15 cellular contexts compared by ENCODE assay signal in genomic region chr16:87974190-87974589, GRCh38. TPM values are rescaled to one million over a fixed set of nuclear protein-coding genes. Genes with fewer than 3 reads are reported as not detected.
"Had no signal": no experiment of that assay in that cellular context is flagged by ENCODE, and none has a peak within 500 bp of the region (broad histone marks: within the 10 kb centered on the region; RNA-seq: fewer than 3 reads in every experiment).

No MANE protein-coding gene starts in this region.

- H3K27ac Mint-ChIP-seq: activated T-helper 2 cell treated with anti-CD3 and anti-CD28 coated beads, Interferon-gamma antibody, Interleukin-2, Interleukin-4, amounts not matched to agents 10 μg/mL and 5 μg/mL and 100 μg/mL, durations not matched to agents 14 hours and 24 hours and 36 hours; dendritic cell treated with granulocyte-macrophage colony-stimulating factor and Interleukin-4, amounts not matched to agents 40 ng/mL and 50 ng/mL, for 4 days; T-helper 2 cell treated with Interferon-gamma antibody and Interleukin-4, amounts not matched to agents 5 μg/mL and 100 μg/mL, for 36 hours had no signal

- H3K4me3 ChIP-seq: right atrium auricular region, suprapubic skin had no signal

- H3K27ac ChIP-seq: right atrium auricular region, suprapubic skin had no signal

- H3K27me3 Mint-ChIP-seq: dendritic cell treated with granulocyte-macrophage colony-stimulating factor and Interleukin-4, amounts not matched to agents 40 ng/mL and 50 ng/mL, for 4 days had no signal

- H3K27me3 ChIP-seq: right atrium auricular region, suprapubic skin had no signal

- H3K4me1 ChIP-seq: right atrium auricular region had no signal

- DNase-seq: activated CD4-positive, CD25-positive, alpha-beta regulatory T cell treated with anti-CD3 and anti-CD28 coated beads, Interleukin-2, amount 50 U/mL, for 72 hours; activated naive CD4-positive, alpha-beta T cell treated with anti-CD3 and anti-CD28 coated beads, Interleukin-2, amount 50 U/mL, for 16 hours; cerebellar nuclear complex; hypothalamus; kidney glomerular epithelial cell; posterior cingulate gyrus; small intestine had no signal

- H3K4me3 Mint-ChIP-seq: dendritic cell treated with granulocyte-macrophage colony-stimulating factor and Interleukin-4, amounts not matched to agents 40 ng/mL and 50 ng/mL, for 4 days; T-helper 2 cell treated with Interferon-gamma antibody and Interleukin-4, amounts not matched to agents 5 μg/mL and 100 μg/mL, for 36 hours had no signal

RNA-seq across cellular contexts. Expression of gene CA5A, which starts 37.9 kb away (rescaled TPM):
- total RNA-seq: activated T-helper 2 cell treated with anti-CD3 and anti-CD28 coated beads, Interferon-gamma antibody, Interleukin-2, Interleukin-4, amounts not matched to agents 10 μg/mL and 5 μg/mL and 100 μg/mL, durations not matched to agents 14 hours and 24 hours and 36 hours; esophagus mucosa; glomerular endothelial cell; right atrium auricular region; suprapubic skin; ureter had no signal
- polyA plus RNA-seq: small intestine had no signal
